10 cellular contexts compared by ENCODE assay signal in the genomic region with DNA sequence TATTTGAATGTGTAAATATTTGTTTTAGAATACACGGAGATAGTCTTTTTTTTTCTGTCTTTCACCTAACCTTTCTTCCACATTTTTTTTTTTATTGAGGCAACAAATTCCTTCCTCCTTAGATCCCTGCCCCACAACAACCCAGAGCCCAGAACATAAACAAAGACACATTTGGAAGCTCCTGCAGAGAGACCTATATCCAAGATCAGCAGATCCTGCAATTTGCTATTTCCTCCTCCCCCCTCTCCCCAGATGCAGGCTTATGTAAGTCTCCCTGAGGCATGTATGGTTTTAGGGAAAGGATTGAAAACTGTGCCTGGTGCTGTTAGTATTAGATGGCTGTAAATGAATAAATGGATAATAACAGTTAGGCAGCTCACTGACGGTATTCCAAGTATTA.
DNase-seq lines count a peak whose midpoint lies in the region; ATAC-seq and TF ChIP-seq lines count a peak whose summit lies in the region.
"Had no signal": no experiment of that assay in that cellular context is flagged by ENCODE, and none has a peak within 500 bp of the region (broad histone marks: within the 10 kb centered on the region; RNA-seq: fewer than 3 reads in every experiment).

No MANE protein-coding gene starts in this region.

- H3K27me3 ChIP-seq in hepatocyte (no peaks in the 10 kb centered on the region), subcutaneous abdominal adipose tissue (ENCODE audit: control insufficient read depth in 5 of 5, insufficient read depth in 4 of 5, low read length in 5 of 5) (no peaks in the 10 kb centered on the region)

- peak overlapping the region; percentile 48 for H3K4me2 ChIP-seq in hepatocyte

- no peaks in the 10 kb centered on the region for H3K9me2 ChIP-seq in hepatocyte (replicated peaks; ENCODE audit: insufficient read depth)

- peak overlapping the region; percentile 85 for H3K27ac ChIP-seq in hepatocyte
- H3K27ac ChIP-seq in subcutaneous abdominal adipose tissue (ENCODE audit: low read depth, low read length) = peak overlapping the region; percentile 74

- H3K9me3 ChIP-seq in hepatocyte (ENCODE audit: low read depth) (no peaks in the 10 kb centered on the region), subcutaneous abdominal adipose tissue (ENCODE audit: control insufficient read depth in 5 of 5, low read length in 5 of 5) (no peaks in the 10 kb centered on the region)

- no peaks in the 10 kb centered on the region for H3K79me2 ChIP-seq in hepatocyte

- H3K4me3 ChIP-seq in hepatocyte (no peak overlapping the region), subcutaneous abdominal adipose tissue (ENCODE audit: low read depth in 1 of 5, low read length in 5 of 5) (peak overlapping the region in 2 of 5 donors; percentile 16 to 45)

- POLR2A ChIA-PET in HEK293T (lab: Yijun Ruan, JAX) = interaction anchor here (1.9 to 4.8 kb wide), 2 partner anchors 67 to 608 kb away, joined by 5 to 27 read pairs; a partner anchor contains a TSS

- CTCF ChIA-PET in HEK293T (lab: Yijun Ruan, JAX) = interaction anchor here (0.7 kb wide), 1 partner anchor 880 kb away, joined by 3 read pairs; no protein-coding TSS in a partner anchor

- TF ChIP-seq CTCF in hepatocyte (IDR thresholded peaks at IDR 0.05; ENCODE audit: poor library complexity) = no peak

- H4K20me1 ChIP-seq in hepatocyte (ENCODE audit: insufficient read depth, poor library complexity, severe bottlenecking) = no peaks in the 10 kb centered on the region

- H3K36me3 ChIP-seq in hepatocyte (replicated peaks; ENCODE audit: insufficient read depth, low read depth) = no peaks in the 10 kb centered on the region
- no peaks in the 10 kb centered on the region for H3K36me3 ChIP-seq in subcutaneous abdominal adipose tissue (ENCODE audit: control insufficient read depth in 5 of 5, insufficient read depth in 5 of 5, low read length in 5 of 5)

- no peak overlapping the region for H2AFZ ChIP-seq in hepatocyte

- ATAC-seq in SK-N-SH treated with all-trans-retinoic acid at 6 μM for 48 hours = peak; percentile 74
- ATAC-seq in GM19324 (IDR thresholded peaks at IDR 0.05; ENCODE audit: low FRiP score, unreplicated experiment) = no peak

- peak overlapping the region in 2 of 5 donors; percentile 15 to 59 for H3K9ac ChIP-seq in subcutaneous abdominal adipose tissue (ENCODE audit: low read length in 5 of 5)

- no peak for DNase-seq in HEK293T (ENCODE audit: extremely low spot score)
- DNase-seq in hepatocyte (ENCODE audit: low spot score) = no peak
- no peak for DNase-seq in stimulated activated CD8-positive, alpha-beta memory T cell treated with anti-CD3 and anti-CD28 coated beads, Interleukin-4, amount 100 ng/mL, for 48 hours
- no peak for DNase-seq in amygdala (lab: John Stamatoyannopoulos, UW)
- DNase-seq: activated CD4-positive, alpha-beta T cell treated with anti-CD3 and anti-CD28 coated beads, Interleukin-2, amount 50 U/mL, for 48 hours; NCI-H226; substantia nigra had no signal

- H3K4me1 ChIP-seq in hepatocyte (ENCODE audit: insufficient read depth) (peaks cover 38% of the 10 kb centered on the region), subcutaneous abdominal adipose tissue (ENCODE audit: control insufficient read depth in 5 of 5, insufficient read depth in 5 of 5, low read length in 5 of 5) (peaks cover 3 to 33% (median 24%) of the 10 kb centered on the region in 5 donors)

- 10% methylated on average over 2 of the region's 2 CpGs for WGBS in hepatocyte (ENCODE audit: low lambda C conversion rate, missing lambda C conversion rate)

TF ChIP-seq in HEK293T, 16 proteins besides CTCF, POLR2A, EP300 and RAD21:
- peak; percentile 40; the same call in 1 of the 2 replicates for TF ChIP-seq ZNF384 (IDR thresholded peaks at IDR 0.05)
- TF ChIP-seq, protein P1, sequence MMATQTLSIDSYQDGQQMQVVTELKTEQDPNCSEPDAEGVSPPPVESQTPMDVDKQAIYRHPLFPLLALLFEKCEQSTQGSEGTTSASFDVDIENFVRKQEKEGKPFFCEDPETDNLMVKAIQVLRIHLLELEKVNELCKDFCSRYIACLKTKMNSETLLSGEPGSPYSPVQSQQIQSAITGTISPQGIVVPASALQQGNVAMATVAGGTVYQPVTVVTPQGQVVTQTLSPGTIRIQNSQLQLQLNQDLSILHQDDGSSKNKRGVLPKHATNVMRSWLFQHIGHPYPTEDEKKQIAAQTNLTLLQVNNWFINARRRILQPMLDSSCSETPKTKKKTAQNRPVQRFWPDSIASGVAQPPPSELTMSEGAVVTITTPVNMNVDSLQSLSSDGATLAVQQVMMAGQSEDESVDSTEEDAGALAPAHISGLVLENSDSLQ (IDR thresholded peaks at IDR 0.05) = no peak

TF ChIP-seq in SK-N-SH treated with all-trans-retinoic acid at 6 μM for 48 hours, 23 proteins besides CTCF, POLR2A, EP300 and RAD21:
- TF ChIP-seq, protein P2, sequence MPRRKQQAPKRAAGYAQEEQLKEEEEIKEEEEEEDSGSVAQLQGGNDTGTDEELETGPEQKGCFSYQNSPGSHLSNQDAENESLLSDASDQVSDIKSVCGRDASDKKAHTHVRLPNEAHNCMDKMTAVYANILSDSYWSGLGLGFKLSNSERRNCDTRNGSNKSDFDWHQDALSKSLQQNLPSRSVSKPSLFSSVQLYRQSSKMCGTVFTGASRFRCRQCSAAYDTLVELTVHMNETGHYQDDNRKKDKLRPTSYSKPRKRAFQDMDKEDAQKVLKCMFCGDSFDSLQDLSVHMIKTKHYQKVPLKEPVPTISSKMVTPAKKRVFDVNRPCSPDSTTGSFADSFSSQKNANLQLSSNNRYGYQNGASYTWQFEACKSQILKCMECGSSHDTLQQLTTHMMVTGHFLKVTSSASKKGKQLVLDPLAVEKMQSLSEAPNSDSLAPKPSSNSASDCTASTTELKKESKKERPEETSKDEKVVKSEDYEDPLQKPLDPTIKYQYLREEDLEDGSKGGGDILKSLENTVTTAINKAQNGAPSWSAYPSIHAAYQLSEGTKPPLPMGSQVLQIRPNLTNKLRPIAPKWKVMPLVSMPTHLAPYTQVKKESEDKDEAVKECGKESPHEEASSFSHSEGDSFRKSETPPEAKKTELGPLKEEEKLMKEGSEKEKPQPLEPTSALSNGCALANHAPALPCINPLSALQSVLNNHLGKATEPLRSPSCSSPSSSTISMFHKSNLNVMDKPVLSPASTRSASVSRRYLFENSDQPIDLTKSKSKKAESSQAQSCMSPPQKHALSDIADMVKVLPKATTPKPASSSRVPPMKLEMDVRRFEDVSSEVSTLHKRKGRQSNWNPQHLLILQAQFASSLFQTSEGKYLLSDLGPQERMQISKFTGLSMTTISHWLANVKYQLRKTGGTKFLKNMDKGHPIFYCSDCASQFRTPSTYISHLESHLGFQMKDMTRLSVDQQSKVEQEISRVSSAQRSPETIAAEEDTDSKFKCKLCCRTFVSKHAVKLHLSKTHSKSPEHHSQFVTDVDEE (CRISPR knock-in tag; IDR thresholded peaks at IDR 0.05) = peak; percentile 31; the same call in 1 of the 2 replicates
- peak; percentile 58; the same call in 1 of the 2 replicates for TF ChIP-seq TCF4 (CRISPR knock-in tag; IDR thresholded peaks at IDR 0.05; ENCODE audit: borderline replicate concordance)
- no peak for TF ChIP-seq ESRRG (CRISPR knock-in tag; IDR thresholded peaks at IDR 0.05)
- no peak for TF ChIP-seq ZNF70 (CRISPR knock-in tag; IDR thresholded peaks at IDR 0.05)
